In the genomic region with DNA sequence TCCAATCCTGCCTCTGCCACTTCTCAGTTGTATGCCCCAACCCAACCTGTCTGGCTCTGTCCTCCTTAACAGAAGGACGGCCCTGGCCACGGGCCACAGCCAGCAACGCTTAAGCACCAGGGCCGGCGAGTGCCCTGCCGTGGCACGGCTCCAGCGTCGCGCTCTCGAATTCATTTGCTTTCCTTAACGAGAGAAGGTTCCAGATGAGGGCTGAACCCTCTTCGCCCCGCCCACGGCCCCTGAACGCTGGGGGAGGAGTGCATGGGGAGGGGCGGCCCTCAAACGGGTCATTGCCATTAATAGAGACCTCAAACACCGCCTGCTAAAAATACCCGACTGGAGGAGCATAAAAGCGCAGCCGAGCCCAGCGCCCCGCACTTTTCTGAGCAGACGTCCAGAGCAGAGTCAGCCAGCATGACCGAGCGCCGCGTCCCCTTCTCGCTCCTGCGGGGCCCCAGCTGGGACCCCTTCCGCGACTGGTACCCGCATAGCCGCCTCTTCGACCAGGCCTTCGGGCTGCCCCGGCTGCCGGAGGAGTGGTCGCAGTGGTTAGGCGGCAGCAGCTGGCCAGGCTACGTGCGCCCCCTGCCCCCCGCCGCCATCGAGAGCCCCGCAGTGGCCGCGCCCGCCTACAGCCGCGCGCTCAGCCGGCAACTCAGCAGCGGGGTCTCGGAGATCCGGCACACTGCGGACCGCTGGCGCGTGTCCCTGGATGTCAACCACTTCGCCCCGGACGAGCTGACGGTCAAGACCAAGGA, we compare ENCODE assay signal across 8 cellular contexts. TPM values are rescaled to one million over a fixed set of nuclear protein-coding genes. Genes with fewer than 3 reads are reported as not detected.
DNase-seq lines count a peak whose midpoint lies in the region; ATAC-seq and TF ChIP-seq lines count a peak whose summit lies in the region.

Gene HSPB1, plus strand, starts transcription at position 375 of the 758 bp plus-strand sequence. Its CDS starts 40 bp downstream, at position 415.

- no peaks in the 10 kb centered on the region; the same call in 1 of the 2 replicates for H3F3A ChIP-seq in MM.1S (ENCODE audit: insufficient read depth, low read length)

- peak within 1 kb of the TSS; percentile 85 for H3K4me3 Mint-ChIP-seq in activated naive CD4-positive, alpha-beta T cell treated with anti-CD3 and anti-CD28 coated beads, Interleukin-2, amount 50 U/mL, for 24 hours

- H3K9me3 Mint-ChIP-seq in activated naive CD4-positive, alpha-beta T cell treated with anti-CD3 and anti-CD28 coated beads, Interleukin-2, amount 50 U/mL, for 24 hours: no peaks in the 10 kb centered on the region

- ATAC-seq in GM21576 (IDR thresholded peaks at IDR 0.05; ENCODE audit: unreplicated experiment): peak; percentile 57
- ATAC-seq in upper lobe of left lung (ENCODE audit: low FRiP score in 2 of 2): peak; percentile 91 to 92

- peak in 1 of 4 donors; percentile 73 for TF ChIP-seq EP300 in upper lobe of left lung (IDR thresholded peaks at IDR 0.05)

- DNase-seq in D341Med (ENCODE audit: low spot score) (peak; percentile 73), MM.1S (peak; percentile 40), SK-MEL-5 (ENCODE audit: low read depth, low spot score) (peak; percentile 94), germinal center (ENCODE audit: low spot score) (peak; percentile 79), upper lobe of left lung (peak; percentile 95 to 97)

- peaks cover 13% of the 10 kb centered on the region for H3K4me1 Mint-ChIP-seq in activated naive CD4-positive, alpha-beta T cell treated with anti-CD3 and anti-CD28 coated beads, Interleukin-2, amount 50 U/mL, for 24 hours

- no peaks in the 10 kb centered on the region for H4K20me1 ChIP-seq in MM.1S (ENCODE audit: insufficient read depth, low read length)

- H3K36me3 ChIP-seq in MM.1S (replicated peaks; ENCODE audit: insufficient read depth, low read length) (no peaks in the 10 kb centered on the region), neuron (ENCODE audit: insufficient read depth, low read length) (no peaks in the 10 kb centered on the region), upper lobe of left lung (peaks cover 0 to 4% (median 0%) of the 10 kb centered on the region in 4 donors)

- peak within 1 kb of the TSS; percentile 39; the same call in 1 of the 2 replicates for H3K9ac ChIP-seq in MM.1S (ENCODE audit: low read length)

- H3K4me1 ChIP-seq in MM.1S (ENCODE audit: low read length) (0 out of 2 replicates have a peak, but pooled peaks cover 9% of the 10 kb centered on the region), neuron (ENCODE audit: insufficient read depth, low read length) (peaks cover 21% of the 10 kb centered on the region), upper lobe of left lung (peaks cover 29 to 56% (median 35%) of the 10 kb centered on the region in 4 donors)

- peak within 1 kb of the TSS; percentile 67 for H3K4me3 ChIP-seq in MM.1S (ENCODE audit: low read length)
- peak within 1 kb of the TSS; percentile 46 for H3K4me3 ChIP-seq in neuron (ENCODE audit: low read length)
- H3K4me3 ChIP-seq in upper lobe of left lung: peak within 1 kb of the TSS; percentile 52 to 93 (median 90)

- no peaks in the 10 kb centered on the region for H3K79me2 ChIP-seq in MM.1S (ENCODE audit: low read length)

- peak within 1 kb of the TSS; percentile 83 for H2AFZ ChIP-seq in MM.1S (ENCODE audit: low read length)
- H2AFZ ChIP-seq in neuron (ENCODE audit: low read depth, low read length): peak within 1 kb of the TSS; percentile 80

- H3K27ac ChIP-seq in MM.1S (ENCODE audit: low read length) (no peak within 1 kb of the TSS), upper lobe of left lung (peak within 1 kb of the TSS; percentile 92 to 98 (median 96))

- H3K27me3 Mint-ChIP-seq in activated naive CD4-positive, alpha-beta T cell treated with anti-CD3 and anti-CD28 coated beads, Interleukin-2, amount 50 U/mL, for 24 hours: no peaks in the 10 kb centered on the region

- H3K9me3 ChIP-seq in MM.1S (replicated peaks; ENCODE audit: insufficient read depth, low read length) (no peaks in the 10 kb centered on the region), neuron (ENCODE audit: low read length) (no peaks in the 10 kb centered on the region), upper lobe of left lung (no peaks in the 10 kb centered on the region)

- H3K27ac Mint-ChIP-seq in activated naive CD4-positive, alpha-beta T cell treated with anti-CD3 and anti-CD28 coated beads, Interleukin-2, amount 50 U/mL, for 24 hours: peak within 1 kb of the TSS; percentile 92

- TF ChIP-seq CTCF in MM.1S (IDR thresholded peaks at IDR 0.05; ENCODE audit: low read length): no peak
- TF ChIP-seq CTCF in upper lobe of left lung (IDR thresholded peaks at IDR 0.05): peak in 1 of 6 experiments; percentile 5

- no peaks in the 10 kb centered on the region for H3K36me3 Mint-ChIP-seq in activated naive CD4-positive, alpha-beta T cell treated with anti-CD3 and anti-CD28 coated beads, Interleukin-2, amount 50 U/mL, for 24 hours

- in situ Hi-C loops in SK-MEL-5 (cut with HindIII; ENCODE audit: low pct_unique_long_range_greater_than_20kb, low sequenced_read_pairs): no loop called here

- TF ChIP-seq POLR2A in upper lobe of left lung (IDR thresholded peaks at IDR 0.05): peak in 3 of 4 donors; percentile 94 to 96 (median 96)

- no peaks in the 10 kb centered on the region for H3K9me2 ChIP-seq in MM.1S (replicated peaks; ENCODE audit: insufficient read depth, low read length)

- WGBS in upper lobe of left lung, 2 donors: 1% methylated on average over 44 of the region's 65 CpGs; no CpG with 5 or more reads in 1 of the 2 donors

- H3K4me2 ChIP-seq in MM.1S (ENCODE audit: low read depth, low read length): peak within 1 kb of the TSS; percentile 99

- H3K27me3 ChIP-seq in MM.1S (replicated peaks; ENCODE audit: insufficient read depth, low read length) (peaks cover 10% of the 10 kb centered on the region; the same call in 1 of the 2 replicates), neuron (ENCODE audit: insufficient read depth, low read length) (no peaks in the 10 kb centered on the region), upper lobe of left lung (no peaks in the 10 kb centered on the region)

RNA-seq across cellular contexts. Expression of gene HSPB1, which starts in this region (rescaled TPM):
- total RNA-seq in SK-MEL-5 (2014; rRNA removed; shearing (Covaris generic)): 84.7 and 92.2 TPM in 2 replicates
- 925 and 1,406 TPM in 2 replicates for polyA plus RNA-seq in SK-MEL-5 (2015; cell fraction: cytosol; rRNA removed)
- 91.6 and 136 TPM in 2 replicates for polyA plus RNA-seq in SK-MEL-5 (2015; cell fraction: nucleus; rRNA removed)
- 100 to 1,000 TPM; 164 to 703 (median 300) TPM for total RNA-seq in upper lobe of left lung

Comparison
In these comparisons a context has a peak if more than half of its experiments do, and no peak if none do; other contexts are left out.
1. DNase-seq: peak in every context shown above with its lines; median percentile 96 in upper lobe of left lung; 94 in SK-MEL-5; 79 in germinal center; 73 in D341Med; 40 in MM.1S.